ENCODE assay signal across 29 cellular contexts in genomic region chr18:58381676-58382411, GRCh38.
"Had no signal": no experiment of that assay in that cellular context is flagged by ENCODE, and none has a peak within 500 bp of the region (broad histone marks: within the 10 kb centered on the region; RNA-seq: fewer than 3 reads in every experiment).

No MANE protein-coding gene starts in this region.

- ATAC-seq: esophagus mucosa; foreskin keratinocyte; gastroesophageal sphincter; heart left ventricle; left cardiac atrium; left lung; naive thymus-derived CD8-positive, alpha-beta T cell; pancreas; sciatic nerve; stimulated activated effector memory CD8-positive, alpha-beta T cell treated with anti-CD3 and anti-CD28 coated beads, Interleukin-12 subunit alpha, Interleukin-12 subunit beta, amount 100 ng/mL, for 72 hours had no signal

- H3K4me3 ChIP-seq: dorsolateral prefrontal cortex, gastroesophageal sphincter, heart left ventricle, left lung, pancreas, smooth muscle cell, testis, tibial artery, upper lobe of left lung, uterus had no signal

- FAIRE-seq: colon, islet of Langerhans, pancreas had no signal

- DNase-seq: dorsolateral prefrontal cortex; effector CD4-positive, alpha-beta T cell; foreskin keratinocyte; heart left ventricle; hippocampal formation; left cardiac atrium; left lung; mesenchymal stem cell; midbrain; naive thymus-derived CD8-positive, alpha-beta T cell; pancreas; stimulated activated CD4-positive, alpha-beta T cell treated with anti-CD3 and anti-CD28 coated beads, Interleukin-12 subunit alpha, Interleukin-12 subunit beta, amount 100 ng/mL, for 4 hours; stimulated activated CD4-positive, alpha-beta T cell treated with anti-CD3 and anti-CD28 coated beads, Interleukin-2, amount 100 ng/mL, for 24 hours; stimulated activated CD4-positive, alpha-beta T cell treated with anti-CD3 and anti-CD28 coated beads, Interleukin-4, amount 100 ng/mL, for 24 hours; stimulated activated naive CD4-positive, alpha-beta T cell treated with Interleukin-2 at 50 U/mL for 16 hours; substantia nigra; testis; tibial artery; upper lobe of left lung; uterus had no signal

- H3K27me3 Mint-ChIP-seq: naive thymus-derived CD8-positive, alpha-beta T cell had no signal

- H3K36me3 Mint-ChIP-seq: stimulated activated effector memory CD8-positive, alpha-beta T cell treated with anti-CD3 and anti-CD28 coated beads, Interleukin-12 subunit alpha, Interleukin-12 subunit beta, amount 100 ng/mL, for 72 hours had no signal

- H3K36me3 ChIP-seq: neutrophil, uterus had no signal

- H3K4me1 Mint-ChIP-seq: naive thymus-derived CD8-positive, alpha-beta T cell; stimulated activated effector memory CD8-positive, alpha-beta T cell treated with anti-CD3 and anti-CD28 coated beads, Interleukin-12 subunit alpha, Interleukin-12 subunit beta, amount 100 ng/mL, for 72 hours had no signal

- H3K4me2 ChIP-seq: smooth muscle cell had no signal

- H3K9me3 ChIP-seq: gastroesophageal sphincter, heart left ventricle, left lung, neutrophil, pancreas, testis, tibial artery, upper lobe of left lung, uterus had no signal

- H3K4me1 ChIP-seq: foreskin keratinocyte, gastroesophageal sphincter, left lung, pancreas, testis, tibial artery, upper lobe of left lung, uterus had no signal

- H3K27ac Mint-ChIP-seq: naive thymus-derived CD8-positive, alpha-beta T cell; stimulated activated effector memory CD8-positive, alpha-beta T cell treated with anti-CD3 and anti-CD28 coated beads, Interleukin-12 subunit alpha, Interleukin-12 subunit beta, amount 100 ng/mL, for 72 hours had no signal

- H3K4me3 Mint-ChIP-seq: naive thymus-derived CD8-positive, alpha-beta T cell; stimulated activated effector memory CD8-positive, alpha-beta T cell treated with anti-CD3 and anti-CD28 coated beads, Interleukin-12 subunit alpha, Interleukin-12 subunit beta, amount 100 ng/mL, for 72 hours had no signal

- H3K27ac ChIP-seq: dorsolateral prefrontal cortex, epithelial cell of prostate, foreskin keratinocyte, gastroesophageal sphincter, heart left ventricle, left lung, neutrophil, pancreas, testis, tibial artery, upper lobe of left lung, uterus had no signal

- H3K27me3 ChIP-seq: dorsolateral prefrontal cortex, foreskin keratinocyte, gastroesophageal sphincter, heart left ventricle, left lung, neutrophil, pancreas, testis, tibial artery, upper lobe of left lung, uterus had no signal

- H3K9me3 Mint-ChIP-seq: naive thymus-derived CD8-positive, alpha-beta T cell; stimulated activated effector memory CD8-positive, alpha-beta T cell treated with anti-CD3 and anti-CD28 coated beads, Interleukin-12 subunit alpha, Interleukin-12 subunit beta, amount 100 ng/mL, for 72 hours had no signal
